1 cellular context compared by ENCODE assay signal in genomic region chr22:49021926-49022815, GRCh38.
TF ChIP-seq lines count a peak whose summit lies in the region.

No MANE protein-coding gene starts in this region.

TF ChIP-seq in WTC11, 78 proteins besides CTCF, POLR2A, EP300 and RAD21:
- no peak for TF ChIP-seq ATF2 (CRISPR knock-in tag; IDR thresholded peaks at IDR 0.05; ENCODE audit: borderline replicate concordance, low read depth)
- no peak for TF ChIP-seq MXD4 (CRISPR knock-in tag; IDR thresholded peaks at IDR 0.05; ENCODE audit: borderline replicate concordance)
- TF ChIP-seq FOXJ3 (CRISPR knock-in tag; IDR thresholded peaks at IDR 0.05; ENCODE audit: borderline replicate concordance), result no peak
- TF ChIP-seq NFYB (CRISPR knock-in tag; conservative IDR thresholded peaks at IDR 0.05; ENCODE audit: low read depth), result no peak
- no peak for TF ChIP-seq ETV6 (CRISPR knock-in tag; IDR thresholded peaks at IDR 0.05)
- no peak for TF ChIP-seq ZNF396 (CRISPR knock-in tag; IDR thresholded peaks at IDR 0.05; ENCODE audit: borderline replicate concordance)
- TF ChIP-seq AFF4 (CRISPR knock-in tag; IDR thresholded peaks at IDR 0.05; ENCODE audit: borderline replicate concordance), result no peak
- TF ChIP-seq ZNF219 (CRISPR knock-in tag; IDR thresholded peaks at IDR 0.05; ENCODE audit: borderline replicate concordance), result no peak
- no peak for TF ChIP-seq SP1 (CRISPR knock-in tag; conservative IDR thresholded peaks at IDR 0.05)
- TF ChIP-seq USF2 (CRISPR knock-in tag; IDR thresholded peaks at IDR 0.05), result no peak
- TF ChIP-seq CREM (CRISPR knock-in tag; IDR thresholded peaks at IDR 0.05), result no peak
- no peak for TF ChIP-seq GTF2I (CRISPR knock-in tag; conservative IDR thresholded peaks at IDR 0.05)
- TF ChIP-seq ZNF416 (CRISPR knock-in tag; IDR thresholded peaks at IDR 0.05), result no peak
- no peak for TF ChIP-seq ZNF232 (CRISPR knock-in tag; IDR thresholded peaks at IDR 0.05)
- no peak for TF ChIP-seq TEAD1 (CRISPR knock-in tag; IDR thresholded peaks at IDR 0.05)
- no peak for TF ChIP-seq SMAD4 (CRISPR knock-in tag; IDR thresholded peaks at IDR 0.05)
- no peak for TF ChIP-seq ZNF281 (CRISPR knock-in tag; IDR thresholded peaks at IDR 0.05)
- no peak for TF ChIP-seq HMGA2 (CRISPR knock-in tag; IDR thresholded peaks at IDR 0.05)
- TF ChIP-seq ZSCAN18 (CRISPR knock-in tag; IDR thresholded peaks at IDR 0.05), result no peak
- no peak for TF ChIP-seq ZNF263 (CRISPR knock-in tag; IDR thresholded peaks at IDR 0.05; ENCODE audit: low read depth)
